Comparison of ENCODE assay signal across 9 cellular contexts in genomic region chr12:56776654-56777053, GRCh38. TPM values are rescaled to one million over a fixed set of nuclear protein-coding genes. Genes with fewer than 3 reads are reported as not detected.
"Had no signal": no experiment of that assay in that cellular context is flagged by ENCODE, and none has a peak within 500 bp of the region (broad histone marks: within the 10 kb centered on the region; RNA-seq: fewer than 3 reads in every experiment).

No MANE protein-coding gene starts in this region.

- ATAC-seq: HepG2 had no signal

- H3K4me2 ChIP-seq: KMS-11 had no signal

- H3K36me3 Mint-ChIP-seq: IgD-negative memory B cell had no signal

- H3K27ac ChIP-seq: HL-60, KMS-11 had no signal

- H3K27ac Mint-ChIP-seq: IgD-negative memory B cell had no signal

- DNase-seq: IMR-90, KBM-7, KG1 had no signal

- H3K4me3 Mint-ChIP-seq: IgD-negative memory B cell had no signal

- FAIRE-seq: HepG2, HTR-8/SVneo had no signal

- H3K27me3 Mint-ChIP-seq: IgD-negative memory B cell had no signal

- H3K9ac ChIP-seq: KMS-11 had no signal

RNA-seq across cellular contexts. Expression of gene HSD17B6, which starts 13.5 kb away (rescaled TPM):
- total RNA-seq: HT-29 had no signal
